Comparison of ENCODE assay signal across 1 cellular context in the genomic region with DNA sequence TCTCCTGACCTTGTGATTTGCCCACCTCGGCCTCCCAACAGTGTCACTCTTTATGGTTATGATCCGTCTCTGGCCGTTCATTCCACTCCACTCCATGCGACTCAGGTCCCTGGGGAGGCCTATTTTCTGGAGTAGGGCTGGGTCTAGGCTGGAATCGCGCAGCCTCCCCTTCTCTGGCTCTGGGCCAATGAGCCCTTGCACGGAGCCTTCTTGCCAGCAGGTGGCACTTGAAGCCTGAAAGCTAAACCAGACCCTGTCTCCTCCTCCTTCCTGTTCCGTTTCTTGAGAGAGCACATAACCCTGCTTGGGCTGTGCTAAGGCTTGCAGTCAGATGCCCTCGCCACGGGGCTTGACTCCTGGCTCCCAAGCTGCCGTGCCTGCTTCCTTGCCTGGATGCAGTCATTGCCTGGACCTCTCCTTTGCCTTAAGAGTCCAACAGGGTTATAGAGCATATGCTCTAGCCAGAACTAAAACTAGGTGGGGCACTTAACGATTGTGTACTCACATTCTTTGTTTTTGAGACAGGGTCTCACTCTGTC.
TF ChIP-seq lines count a peak whose summit lies in the region.

No MANE protein-coding gene starts in this region.

TF ChIP-seq in WTC11, 78 proteins besides CTCF, POLR2A, EP300 and RAD21 (continued from another document):
- TF ChIP-seq, protein P1, sequence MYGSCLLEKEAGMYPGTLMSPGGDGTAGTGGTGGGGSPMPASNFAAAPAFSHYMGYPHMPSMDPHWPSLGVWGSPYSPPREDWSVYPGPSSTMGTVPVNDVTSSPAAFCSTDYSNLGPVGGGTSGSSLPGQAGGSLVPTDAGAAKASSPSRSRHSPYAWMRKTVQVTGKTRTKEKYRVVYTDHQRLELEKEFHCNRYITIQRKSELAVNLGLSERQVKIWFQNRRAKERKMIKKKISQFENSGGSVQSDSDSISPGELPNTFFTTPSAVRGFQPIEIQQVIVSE (CRISPR knock-in tag; IDR thresholded peaks at IDR 0.05; ENCODE audit: borderline replicate concordance): no peak
- TF ChIP-seq ZNF263 (CRISPR knock-in tag; IDR thresholded peaks at IDR 0.05; ENCODE audit: low read depth) (no peak), NR1H2 (CRISPR knock-in tag; IDR thresholded peaks at IDR 0.05) (no peak), ZNF416 (CRISPR knock-in tag; IDR thresholded peaks at IDR 0.05) (no peak), GABPB1 (CRISPR knock-in tag; IDR thresholded peaks at IDR 0.05) (no peak), ETV6 (CRISPR knock-in tag; IDR thresholded peaks at IDR 0.05) (peak; percentile 27; the same call in 1 of the 2 replicates), MLX (CRISPR knock-in tag; IDR thresholded peaks at IDR 0.05) (no peak), USF1 (CRISPR knock-in tag; IDR thresholded peaks at IDR 0.05) (no peak), ESRRA (CRISPR knock-in tag; IDR thresholded peaks at IDR 0.05; ENCODE audit: borderline replicate concordance) (no peak), TEAD1 (CRISPR knock-in tag; IDR thresholded peaks at IDR 0.05) (peak; percentile 34; the same call in 1 of the 2 replicates), FOXJ3 (CRISPR knock-in tag; IDR thresholded peaks at IDR 0.05; ENCODE audit: borderline replicate concordance) (no peak), GTF2I (CRISPR knock-in tag; conservative IDR thresholded peaks at IDR 0.05) (no peak)
- TF ChIP-seq, protein P2, sequence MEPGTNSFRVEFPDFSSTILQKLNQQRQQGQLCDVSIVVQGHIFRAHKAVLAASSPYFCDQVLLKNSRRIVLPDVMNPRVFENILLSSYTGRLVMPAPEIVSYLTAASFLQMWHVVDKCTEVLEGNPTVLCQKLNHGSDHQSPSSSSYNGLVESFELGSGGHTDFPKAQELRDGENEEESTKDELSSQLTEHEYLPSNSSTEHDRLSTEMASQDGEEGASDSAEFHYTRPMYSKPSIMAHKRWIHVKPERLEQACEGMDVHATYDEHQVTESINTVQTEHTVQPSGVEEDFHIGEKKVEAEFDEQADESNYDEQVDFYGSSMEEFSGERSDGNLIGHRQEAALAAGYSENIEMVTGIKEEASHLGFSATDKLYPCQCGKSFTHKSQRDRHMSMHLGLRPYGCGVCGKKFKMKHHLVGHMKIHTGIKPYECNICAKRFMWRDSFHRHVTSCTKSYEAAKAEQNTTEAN (CRISPR knock-in tag; IDR thresholded peaks at IDR 0.05): no peak
- TF ChIP-seq, protein P3, sequence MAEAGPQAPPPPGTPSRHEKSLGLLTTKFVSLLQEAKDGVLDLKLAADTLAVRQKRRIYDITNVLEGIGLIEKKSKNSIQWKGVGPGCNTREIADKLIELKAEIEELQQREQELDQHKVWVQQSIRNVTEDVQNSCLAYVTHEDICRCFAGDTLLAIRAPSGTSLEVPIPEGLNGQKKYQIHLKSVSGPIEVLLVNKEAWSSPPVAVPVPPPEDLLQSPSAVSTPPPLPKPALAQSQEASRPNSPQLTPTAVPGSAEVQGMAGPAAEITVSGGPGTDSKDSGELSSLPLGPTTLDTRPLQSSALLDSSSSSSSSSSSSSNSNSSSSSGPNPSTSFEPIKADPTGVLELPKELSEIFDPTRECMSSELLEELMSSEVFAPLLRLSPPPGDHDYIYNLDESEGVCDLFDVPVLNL (CRISPR knock-in tag; IDR thresholded peaks at IDR 0.05; ENCODE audit: borderline replicate concordance, low read depth): no peak
